ENCODE assay signal across 29 cellular contexts in genomic region chr17:44297975-44298374, GRCh38. TPM values are rescaled to one million over a fixed set of nuclear protein-coding genes. Genes with fewer than 3 reads are reported as not detected.
"Had no signal": no experiment of that assay in that cellular context is flagged by ENCODE, and none has a peak within 500 bp of the region (broad histone marks: within the 10 kb centered on the region; RNA-seq: fewer than 3 reads in every experiment).

No MANE protein-coding gene starts in this region.

- H3K79me2 ChIP-seq: parathyroid adenoma had no signal

- H3K9me3 Mint-ChIP-seq: immature natural killer cell; naive thymus-derived CD4-positive, alpha-beta T cell; nephron progenitor cell; stimulated activated naive B cell treated with anti-CD40 and anti-IgM and Interleukin-4, amounts not matched to agents 10 μg/mL and 1 μg/mL and 100 μg/mL, for 72 hours; stimulated activated naive CD8-positive, alpha-beta T cell treated with anti-CD3 and anti-CD28 coated beads, Interleukin-15, amount 100 ng/mL, for 72 hours had no signal

- ATAC-seq: left colon; left ventricle myocardium superior; naive thymus-derived CD4-positive, alpha-beta T cell; right lobe of liver; stimulated activated naive B cell treated with anti-CD40 and anti-IgM and Interleukin-4, amounts not matched to agents 10 μg/mL and 1 μg/mL and 100 μg/mL, for 72 hours; stimulated activated naive CD8-positive, alpha-beta T cell treated with anti-CD3 and anti-CD28 coated beads, Interleukin-15, amount 100 ng/mL, for 72 hours had no signal

- H3K4me3 Mint-ChIP-seq: endodermal cell; immature natural killer cell; naive thymus-derived CD4-positive, alpha-beta T cell; nephron progenitor cell; stimulated activated naive B cell treated with anti-CD40 and anti-IgM and Interleukin-4, amounts not matched to agents 10 μg/mL and 1 μg/mL and 100 μg/mL, for 72 hours; stimulated activated naive CD8-positive, alpha-beta T cell treated with anti-CD3 and anti-CD28 coated beads, Interleukin-15, amount 100 ng/mL, for 72 hours had no signal

- H3K27ac ChIP-seq: coronary artery, esophagus squamous epithelium, parathyroid adenoma, prostate gland, right lobe of liver, spleen, testis, tibial nerve had no signal

- H3K27me3 Mint-ChIP-seq: stimulated activated naive CD8-positive, alpha-beta T cell treated with anti-CD3 and anti-CD28 coated beads, Interleukin-15, amount 100 ng/mL, for 72 hours had no signal

- H3K4me3 ChIP-seq: coronary artery, esophagus squamous epithelium, lung, prostate gland, right lobe of liver, spleen, testis, tibial nerve had no signal

- H3K9ac ChIP-seq: parathyroid adenoma had no signal

- H3K4me1 Mint-ChIP-seq: endodermal cell; nephron progenitor cell; stimulated activated naive B cell treated with anti-CD40 and anti-IgM and Interleukin-4, amounts not matched to agents 10 μg/mL and 1 μg/mL and 100 μg/mL, for 72 hours had no signal

- H3K27me3 ChIP-seq: right lobe of liver, testis had no signal

- H3K4me1 ChIP-seq: esophagus squamous epithelium, parathyroid adenoma, prostate gland, right lobe of liver, testis, tibial nerve had no signal

- H3K36me3 ChIP-seq: esophagus squamous epithelium, prostate gland, right lobe of liver, spleen, tibial nerve had no signal

- DNase-seq: effector CD4-positive, alpha-beta T cell; endodermal cell; esophagus squamous epithelium; foreskin fibroblast; immature natural killer cell; kidney; left colon; left ventricle myocardium superior; mesendoderm; naive thymus-derived CD4-positive, alpha-beta T cell; nephron progenitor cell; retina; right lobe of liver; spleen; stimulated activated CD4-positive, alpha-beta T cell treated with anti-CD3 and anti-CD28 coated beads, Interleukin-15, amount 100 ng/mL, for 24 hours; stimulated activated CD4-positive, alpha-beta T cell treated with anti-CD3 and anti-CD28 coated beads, Interleukin-1b, Interleukin-23, amount 100 ng/mL, for 48 hours; stimulated activated CD4-positive, alpha-beta T cell treated with anti-CD3 and anti-CD28 coated beads, Interleukin-4, amount 100 ng/mL, for 4 hours; stimulated activated naive B cell treated with anti-CD40 and anti-IgM and Interleukin-4, amounts not matched to agents 10 μg/mL and 1 μg/mL and 100 μg/mL, for 72 hours; stimulated activated naive CD8-positive, alpha-beta T cell treated with anti-CD3 and anti-CD28 coated beads, Interleukin-15, amount 100 ng/mL, for 72 hours; testis had no signal

- FAIRE-seq: endothelial cell of umbilical vein, kidney had no signal

- H3K27ac Mint-ChIP-seq: endodermal cell; immature natural killer cell; nephron progenitor cell; stimulated activated naive B cell treated with anti-CD40 and anti-IgM and Interleukin-4, amounts not matched to agents 10 μg/mL and 1 μg/mL and 100 μg/mL, for 72 hours; stimulated activated naive CD8-positive, alpha-beta T cell treated with anti-CD3 and anti-CD28 coated beads, Interleukin-15, amount 100 ng/mL, for 72 hours had no signal

- H2AFZ ChIP-seq: parathyroid adenoma had no signal

- H3K9me3 ChIP-seq: esophagus squamous epithelium, prostate gland, right lobe of liver, spleen, testis, tibial nerve had no signal

- H3K36me3 Mint-ChIP-seq: immature natural killer cell; naive thymus-derived CD4-positive, alpha-beta T cell; stimulated activated naive B cell treated with anti-CD40 and anti-IgM and Interleukin-4, amounts not matched to agents 10 μg/mL and 1 μg/mL and 100 μg/mL, for 72 hours had no signal

RNA-seq across cellular contexts. Expression of gene RUNDC3A, which starts 10.4 kb away (rescaled TPM):
- total RNA-seq: endothelial cell of umbilical vein, tibial nerve had no signal
- polyA plus RNA-seq: immature natural killer cell; naive thymus-derived CD4-positive, alpha-beta T cell had no signal

RNA-seq across cellular contexts. Expression of gene SLC4A1, which starts 30.0 kb away (rescaled TPM):
- total RNA-seq: chondrocyte, dermis microvascular lymphatic vessel endothelial cell, endothelial cell of umbilical vein, esophagus squamous epithelium, left colon, left ventricle myocardium superior had no signal
- polyA plus RNA-seq: endothelial cell of umbilical vein; naive thymus-derived CD4-positive, alpha-beta T cell; urinary bladder had no signal
